ENCODE assay signal across 8 cellular contexts in genomic region chr16:30377812-30378235, GRCh38. TPM values are rescaled to one million over a fixed set of nuclear protein-coding genes. Genes with fewer than 3 reads are reported as not detected.
A peak's percentile ranks its signal among the peaks of the same experiment; 100 is the strongest.
DNase-seq lines count a peak whose midpoint lies in the region; ATAC-seq, FAIRE-seq and TF ChIP-seq lines count a peak whose summit lies in the region.

No MANE protein-coding gene starts in this region.

- peaks cover 10% of the 10 kb centered on the region for H3K4me1 ChIP-seq in KMS-11 (ENCODE audit: low read depth, poor library complexity, severe bottlenecking)

- DNase-seq in Caki2 (ENCODE audit: low read depth) (peak; percentile 92), RCC 7860 (ENCODE audit: low spot score) (peak; percentile 62), fibroblast of the conjunctiva (ENCODE audit: low read depth) (peak; percentile 80), nephron progenitor cell (peak; percentile 82)
- DNase-seq in activated effector memory CD4-positive, alpha-beta T cell treated with Interleukin-2 at 50 U/mL for 16 hours, result peak; percentile 81

- H3K27ac ChIP-seq in KMS-11, result peak overlapping the region; percentile 99

- peak; percentile 31 for ATAC-seq in GM21576 (IDR thresholded peaks at IDR 0.05; ENCODE audit: unreplicated experiment)

- no peaks in the 10 kb centered on the region for H3K27me3 Mint-ChIP-seq in nephron progenitor cell (ENCODE audit: low read depth, poor library complexity)
- H3K27me3 Mint-ChIP-seq in stimulated activated naive CD8-positive, alpha-beta T cell treated with anti-CD3 and anti-CD28 coated beads, Interleukin-15, Interleukin-2, amounts not matched to agents 100 ng/mL and 50 ng/mL, for 24 hours, result no peaks in the 10 kb centered on the region

- peaks cover 5% of the 10 kb centered on the region for H3K36me3 Mint-ChIP-seq in nephron progenitor cell (ENCODE audit: low read depth)
- H3K36me3 Mint-ChIP-seq in stimulated activated naive CD8-positive, alpha-beta T cell treated with anti-CD3 and anti-CD28 coated beads, Interleukin-15, Interleukin-2, amounts not matched to agents 100 ng/mL and 50 ng/mL, for 24 hours (ENCODE audit: low read depth), result peaks cover 21% of the 10 kb centered on the region

- no peaks in the 10 kb centered on the region for H3K9me3 Mint-ChIP-seq in nephron progenitor cell
- no peaks in the 10 kb centered on the region for H3K9me3 Mint-ChIP-seq in stimulated activated naive CD8-positive, alpha-beta T cell treated with anti-CD3 and anti-CD28 coated beads, Interleukin-15, Interleukin-2, amounts not matched to agents 100 ng/mL and 50 ng/mL, for 24 hours

- H3K4me1 Mint-ChIP-seq in nephron progenitor cell, result peaks cover 76% of the 10 kb centered on the region
- peaks cover 56% of the 10 kb centered on the region for H3K4me1 Mint-ChIP-seq in stimulated activated naive CD8-positive, alpha-beta T cell treated with anti-CD3 and anti-CD28 coated beads, Interleukin-15, Interleukin-2, amounts not matched to agents 100 ng/mL and 50 ng/mL, for 24 hours (ENCODE audit: low read depth)

- H3K79me2 ChIP-seq in KMS-11 (ENCODE audit: insufficient read depth, low read depth), result 0 out of 2 replicates have a peak, but pooled peaks cover 4% of the 10 kb centered on the region

- peak overlapping the region; percentile 97 for H3K4me2 ChIP-seq in KMS-11

- H4K20me1 ChIP-seq in KMS-11 (ENCODE audit: insufficient read depth), result no peaks in the 10 kb centered on the region

- FAIRE-seq in RCC 7860 (lab: Jason Lieb, UNC), result no peak

- in situ Hi-C loops in Caki2 (cut with HindIII; ENCODE audit: low pct_unique_long_range_greater_than_20kb, low sequenced_read_pairs), result no loop called here

- TF ChIP-seq CTCF in KMS-11 (conservative IDR thresholded peaks at IDR 0.05; ENCODE audit: low read depth, low read length) (no peak), nephron progenitor cell (IDR thresholded peaks at IDR 0.05) (no peak)

- no peaks in the 10 kb centered on the region for H3K36me3 ChIP-seq in KMS-11 (ENCODE audit: insufficient read depth)

- H2AFZ ChIP-seq in KMS-11 (ENCODE audit: low read depth), result peak overlapping the region; percentile 91

- no peaks in the 10 kb centered on the region for H3K27me3 ChIP-seq in KMS-11 (ENCODE audit: insufficient read depth, low read depth)

- H3K9ac ChIP-seq in KMS-11, result peak overlapping the region; percentile 88

- peak overlapping the region; percentile 86 for H3K4me3 Mint-ChIP-seq in nephron progenitor cell
- peak overlapping the region; percentile 92 for H3K4me3 Mint-ChIP-seq in stimulated activated naive CD8-positive, alpha-beta T cell treated with anti-CD3 and anti-CD28 coated beads, Interleukin-15, Interleukin-2, amounts not matched to agents 100 ng/mL and 50 ng/mL, for 24 hours

- H3K27ac Mint-ChIP-seq in nephron progenitor cell, result peak overlapping the region; percentile 100
- H3K27ac Mint-ChIP-seq in stimulated activated naive CD8-positive, alpha-beta T cell treated with anti-CD3 and anti-CD28 coated beads, Interleukin-15, Interleukin-2, amounts not matched to agents 100 ng/mL and 50 ng/mL, for 24 hours, result peak overlapping the region; percentile 99

- H3K4me3 ChIP-seq in KMS-11 (IDR thresholded peaks at IDR 0.05; ENCODE audit: insufficient read depth, low read depth, low read length), result peak overlapping the region; percentile 68

RNA-seq across cellular contexts. Expression of gene MYL11, which starts 3.2 kb away (rescaled TPM):
- total RNA-seq in Caki2 (2014; rRNA removed; shearing (Covaris generic); ENCODE audit: low replicate concordance), result not detected in 2 replicates

RNA-seq across cellular contexts. Expression of gene SEPTIN1, which starts 4.5 kb away (rescaled TPM):
- total RNA-seq in Caki2 (2014; rRNA removed; shearing (Covaris generic); ENCODE audit: low replicate concordance), result not detected in 2 replicates

RNA-seq across cellular contexts. Expression of gene TBC1D10B, which starts 7.5 kb away (rescaled TPM):
- 39.6 and 56.6 TPM in 2 replicates for total RNA-seq in Caki2 (2014; rRNA removed; shearing (Covaris generic); ENCODE audit: low replicate concordance)

RNA-seq across cellular contexts. Expression of gene ZNF48, which starts 17.4 kb away (rescaled TPM):
- 34.6 and 35.6 TPM in 2 replicates for total RNA-seq in Caki2 (2014; rRNA removed; shearing (Covaris generic); ENCODE audit: low replicate concordance)

RNA-seq across cellular contexts. Expression of gene CD2BP2, which starts 22.7 kb away (rescaled TPM):
- 123 and 162 TPM in 2 replicates for total RNA-seq in Caki2 (2014; rRNA removed; shearing (Covaris generic); ENCODE audit: low replicate concordance)

Comparison
In these comparisons a context has a peak if more than half of its experiments do, and no peak if none do; other contexts are left out.
1. Peak in every context shown above with its lines: DNase-seq, ATAC-seq, H3K4me3 ChIP-seq and H3K27ac ChIP-seq.